In the genomic region with DNA sequence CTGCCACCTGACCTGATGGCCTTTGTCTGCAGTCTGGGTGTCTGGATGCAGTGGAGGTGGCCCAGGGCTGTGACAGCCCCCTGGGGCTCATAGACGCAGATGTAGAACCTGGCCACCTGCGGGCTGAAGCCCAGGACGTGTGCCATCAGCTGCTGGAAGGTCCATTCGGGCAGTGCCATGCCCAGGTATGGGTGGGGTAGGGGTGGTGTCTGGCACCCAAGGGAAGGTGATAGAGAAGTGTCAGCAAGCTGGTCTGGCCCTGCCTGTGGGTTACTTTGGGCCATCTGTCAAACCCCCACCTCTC, we compare ENCODE assay signal across 33 cellular contexts. TPM values are rescaled to one million over a fixed set of nuclear protein-coding genes. Genes with fewer than 3 reads are reported as not detected.
"Had no signal": no experiment of that assay in that cellular context is flagged by ENCODE, and none has a peak within 500 bp of the region (broad histone marks: within the 10 kb centered on the region; RNA-seq: fewer than 3 reads in every experiment).

No MANE protein-coding gene starts in this region.

- H3K4me1 ChIP-seq: ascending aorta, breast epithelium, foreskin keratinocyte, gastrocnemius medialis had no signal

- H3K27ac Mint-ChIP-seq: activated B cell treated with CpG ODN at 0.5 μM for 24 hours; activated CD8-positive, alpha-beta T cell treated with anti-CD3 and anti-CD28 coated beads for 36 hours; activated naive CD8-positive, alpha-beta T cell; activated T-helper 17 cell treated with anti-CD3 and anti-CD28 coated beads, Interleukin-2, amount 50 U/mL, for 72 hours; effector memory CD8-positive, alpha-beta T cell; T-helper 2 cell treated with Interferon-gamma antibody and Interleukin-4, amounts not matched to agents 5 μg/mL and 100 μg/mL, for 36 hours had no signal

- FAIRE-seq: colon had no signal

- DNase-seq: activated B cell treated with CpG ODN at 0.5 μM for 24 hours; activated CD4-positive, alpha-beta T cell treated with anti-CD3 and anti-CD28 coated beads for 48 hours; activated CD4-positive, alpha-beta T cell treated with anti-CD3 and anti-CD28 coated beads, Interleukin-2, amount 50 U/mL, for 1 hour; activated CD4-positive, alpha-beta T cell treated with anti-CD3 and anti-CD28 coated beads, Interleukin-2, amount 50 U/mL, for 48 hours; activated CD8-positive, alpha-beta memory T cell treated with anti-CD3 and anti-CD28 coated beads for 24 hours; activated CD8-positive, alpha-beta T cell treated with anti-CD3 and anti-CD28 coated beads for 36 hours; activated effector memory CD4-positive, alpha-beta T cell treated with Interleukin-2 at 50 U/mL for 16 hours; activated gamma-delta T cell treated with Interleukin-2 at 50 U/mL for 16 hours; activated naive CD4-positive, alpha-beta T cell treated with anti-CD3 and anti-CD28 coated beads, Interleukin-2, amount 50 U/mL, for 16 hours; activated naive CD4-positive, alpha-beta T cell treated with Interleukin-2 at 50 U/mL for 16 hours; activated T-cell treated with anti-CD3 and anti-CD28 coated beads, Interleukin-2, amount 50 U/mL, for 4 hours; cortex of kidney; dermis blood vessel endothelial cell; effector CD4-positive, alpha-beta T cell; effector memory CD8-positive, alpha-beta T cell; erythroblast; foreskin keratinocyte; gastrocnemius medialis; T1000; WERI-Rb-1 had no signal

- H3K9me3 ChIP-seq: ascending aorta, breast epithelium, esophagus muscularis mucosa, gastrocnemius medialis, heart left ventricle had no signal

- ATAC-seq: activated CD4-positive, CD25-positive, alpha-beta regulatory T cell treated with anti-CD3 and anti-CD28 coated beads, Interleukin-2, amount 50 U/mL, for 24 hours; activated CD8-positive, alpha-beta T cell treated with anti-CD3 and anti-CD28 coated beads for 36 hours; activated T-cell treated with anti-CD3 and anti-CD28 coated beads, Interleukin-2, amount 50 U/mL, for 4 hours; activated T-helper 17 cell treated with anti-CD3 and anti-CD28 coated beads, Interleukin-2, amount 50 U/mL, for 72 hours; effector memory CD8-positive, alpha-beta T cell; foreskin keratinocyte; gastrocnemius medialis; heart left ventricle had no signal

- H3K36me3 Mint-ChIP-seq: activated naive CD8-positive, alpha-beta T cell; brain had no signal

- H3K27me3 Mint-ChIP-seq: activated naive CD8-positive, alpha-beta T cell; activated T-helper 17 cell treated with anti-CD3 and anti-CD28 coated beads, Interleukin-2, amount 50 U/mL, for 72 hours; central memory CD8-positive, alpha-beta T cell; effector memory CD8-positive, alpha-beta T cell had no signal

- H3K4me3 Mint-ChIP-seq: activated B cell treated with CpG ODN at 0.5 μM for 24 hours; activated CD8-positive, alpha-beta T cell treated with anti-CD3 and anti-CD28 coated beads for 36 hours; activated naive CD8-positive, alpha-beta T cell; activated T-cell treated with anti-CD3 and anti-CD28 coated beads, Interleukin-2, amount 50 U/mL, for 4 hours; activated T-helper 17 cell treated with anti-CD3 and anti-CD28 coated beads, Interleukin-2, amount 50 U/mL, for 72 hours; brain; central memory CD8-positive, alpha-beta T cell; effector memory CD8-positive, alpha-beta T cell; T-helper 2 cell treated with Interferon-gamma antibody and Interleukin-4, amounts not matched to agents 5 μg/mL and 100 μg/mL, for 36 hours had no signal

- H3K36me3 ChIP-seq: ascending aorta, breast epithelium, cardiac muscle cell, esophagus muscularis mucosa, gastrocnemius medialis, heart left ventricle, WERI-Rb-1 had no signal

- H3K4me3 ChIP-seq: ascending aorta, breast epithelium, cardiac muscle cell, esophagus muscularis mucosa, gastrocnemius medialis, heart left ventricle had no signal

- H3K27ac ChIP-seq: ascending aorta, breast epithelium, cardiac muscle cell, esophagus muscularis mucosa, foreskin keratinocyte, gastrocnemius medialis, heart left ventricle, WERI-Rb-1 had no signal

- H3K4me1 Mint-ChIP-seq: activated B cell treated with CpG ODN at 0.5 μM for 24 hours; activated T-helper 17 cell treated with anti-CD3 and anti-CD28 coated beads, Interleukin-2, amount 50 U/mL, for 72 hours; central memory CD8-positive, alpha-beta T cell had no signal

RNA-seq across cellular contexts. Expression of gene ZNF467, which starts 6.1 kb away (rescaled TPM):
- total RNA-seq: T-helper 1 cell treated with Interleukin-12 subunit alpha and Interleukin-12 subunit beta and Interleukin-4 antibody, amounts not matched to agents 30 ng/mL and 1 ng/mL, for 36 hours had no signal
